Comparison of ENCODE assay signal across 1 cellular context in genomic region chr19:29092712-29093552, GRCh38.
TF ChIP-seq lines count a peak whose summit lies in the region.

No MANE protein-coding gene starts in this region.

TF ChIP-seq in K562, 482 proteins besides CTCF, POLR2A, EP300 and RAD21 (continued from another document and continues in another):
- no peak for TF ChIP-seq E2F8 (IDR thresholded peaks at IDR 0.05; ENCODE audit: low read depth, partially characterized antibody)
- TF ChIP-seq ZNF24 (IDR thresholded peaks at IDR 0.05) = no peak
- TF ChIP-seq KAT8 (IDR thresholded peaks at IDR 0.05; ENCODE audit: low read depth) = no peak
- peak; percentile 71 for TF ChIP-seq PKNOX1 (IDR thresholded peaks at IDR 0.05)
- TF ChIP-seq NR2C2 (CRISPR knock-in tag; IDR thresholded peaks at IDR 0.05) = no peak
- TF ChIP-seq NR2C2 (tag; IDR thresholded peaks at IDR 0.05) = peak; percentile 93
- no peak for TF ChIP-seq ATF1 (CRISPR knock-in tag; IDR thresholded peaks at IDR 0.05)
- peak; percentile 34; the same call in 1 of the 2 replicates for TF ChIP-seq ATF1 (tag; IDR thresholded peaks at IDR 0.05)
- TF ChIP-seq MTA3 (IDR thresholded peaks at IDR 0.05; ENCODE audit: borderline replicate concordance) = no peak
- TF ChIP-seq RBFOX2 (IDR thresholded peaks at IDR 0.05; ENCODE audit: low read depth, low read length) = peak; percentile 82
- no peak for TF ChIP-seq CC2D1A (IDR thresholded peaks at IDR 0.05)
- no peak for TF ChIP-seq ZNF449 (CRISPR knock-in tag; IDR thresholded peaks at IDR 0.05)
- TF ChIP-seq CREM (IDR thresholded peaks at IDR 0.05; ENCODE audit: low read depth) = peak; percentile 67
- no peak for TF ChIP-seq CREB3 (tag; conservative IDR thresholded peaks at IDR 0.05; ENCODE audit: low read depth)
- TF ChIP-seq HNRNPH1 (optimal IDR thresholded peaks at IDR 0.05; ENCODE audit: low read depth, low read length) = no peak
- no peak for TF ChIP-seq FOS (IDR thresholded peaks at IDR 0.05; ENCODE audit: extremely low read depth, insufficient read length)
- no peak for TF ChIP-seq CREB3L1 (IDR thresholded peaks at IDR 0.05; ENCODE audit: borderline replicate concordance, low read depth)
- 0 out of 2 replicates have a peak, but pooled peaks have one; percentile 22 for TF ChIP-seq THAP7 (CRISPR knock-in tag; IDR thresholded peaks at IDR 0.05)
- TF ChIP-seq RAD51 (IDR thresholded peaks at IDR 0.05; ENCODE audit: borderline replicate concordance, low read depth) = no peak
- TF ChIP-seq ZNF398 (CRISPR knock-in tag; IDR thresholded peaks at IDR 0.05) = no peak
- no peak for TF ChIP-seq RFX1 (IDR thresholded peaks at IDR 0.05)
- no peak for TF ChIP-seq HDAC2 (IDR thresholded peaks at IDR 0.05)
- TF ChIP-seq ZNF436 (CRISPR knock-in tag; IDR thresholded peaks at IDR 0.05) = no peak
- no peak for TF ChIP-seq TEAD1 (CRISPR knock-in tag; IDR thresholded peaks at IDR 0.05)
- TF ChIP-seq VEZF1 (CRISPR knock-in tag; IDR thresholded peaks at IDR 0.05) = peak; percentile 75
- TF ChIP-seq ZNF121 (CRISPR knock-in tag; conservative IDR thresholded peaks at IDR 0.05) = no peak
- no peak for TF ChIP-seq BRF2 (IDR thresholded peaks at IDR 0.05; ENCODE audit: borderline replicate concordance, insufficient read depth, insufficient read length)
- TF ChIP-seq EGR1 (conservative IDR thresholded peaks at IDR 0.05) = peak; percentile 85
- TF ChIP-seq RUNX1 (IDR thresholded peaks at IDR 0.05; ENCODE audit: low read depth) = no peak
- no peak for TF ChIP-seq ZKSCAN1 (IDR thresholded peaks at IDR 0.05; ENCODE audit: low read depth, low read length)
- peak; percentile 13; the same call in 1 of the 2 replicates for TF ChIP-seq L3MBTL2 (IDR thresholded peaks at IDR 0.05)
- no peak for TF ChIP-seq POLR3A (IDR thresholded peaks at IDR 0.05; ENCODE audit: borderline replicate concordance, extremely low read depth, insufficient read depth, insufficient read length)
- no peak for TF ChIP-seq TGIF2 (CRISPR knock-in tag; IDR thresholded peaks at IDR 0.05)
- no peak for TF ChIP-seq NFYB (IDR thresholded peaks at IDR 0.05; ENCODE audit: extremely low read depth, insufficient read length)
- 0 out of 3 replicates have a peak, but pooled peaks of 1 of the 2 experiments have one; percentile 12 for TF ChIP-seq CBX3 (IDR thresholded peaks at IDR 0.05; ENCODE audit: borderline replicate concordance in 1 of 2, low read length in 2 of 2)
- TF ChIP-seq NR2F6 (CRISPR knock-in tag; IDR thresholded peaks at IDR 0.05) = no peak
- no peak for TF ChIP-seq MXI1 (IDR thresholded peaks at IDR 0.05; ENCODE audit: low read depth, low read length)
- no peak for TF ChIP-seq ZNF197 (CRISPR knock-in tag; IDR thresholded peaks at IDR 0.05; ENCODE audit: low read depth)
- no peak for TF ChIP-seq CEBPB (tag; IDR thresholded peaks at IDR 0.05)
- no peak for TF ChIP-seq ZNF584 (CRISPR knock-in tag; IDR thresholded peaks at IDR 0.05; ENCODE audit: low read depth)
- no peak for TF ChIP-seq BRCA1 (IDR thresholded peaks at IDR 0.05)
- TF ChIP-seq BRCA1 (CRISPR knock-in tag; IDR thresholded peaks at IDR 0.05) = no peak
- TF ChIP-seq SMARCC2 (IDR thresholded peaks at IDR 0.05; ENCODE audit: low read depth) = no peak
- no peak for TF ChIP-seq ZFP1 (CRISPR knock-in tag; IDR thresholded peaks at IDR 0.05)
- no peak for TF ChIP-seq TAF1 (IDR thresholded peaks at IDR 0.05; ENCODE audit: control insufficient read depth, extremely low read depth, insufficient read depth, low read length, severe bottlenecking)
- TF ChIP-seq DLX4 (CRISPR knock-in tag; IDR thresholded peaks at IDR 0.05) = no peak
- TF ChIP-seq DDX20 (tag; IDR thresholded peaks at IDR 0.05; ENCODE audit: low read depth) = no peak
- TF ChIP-seq SAFB2 (IDR thresholded peaks at IDR 0.05; ENCODE audit: borderline replicate concordance, low read depth, low read length, severe bottlenecking) = no peak
- TF ChIP-seq GMEB1 (CRISPR knock-in tag; IDR thresholded peaks at IDR 0.05) = no peak
- TF ChIP-seq MAFG (tag; conservative IDR thresholded peaks at IDR 0.05) = no peak
- no peak for TF ChIP-seq SNRNP70 (optimal IDR thresholded peaks at IDR 0.05; ENCODE audit: low read depth, low read length)
- TF ChIP-seq ZFP36 (IDR thresholded peaks at IDR 0.05; ENCODE audit: low read depth, low read length, partially characterized antibody) = no peak
- TF ChIP-seq ATF2 (CRISPR knock-in tag; IDR thresholded peaks at IDR 0.05) = no peak
- TF ChIP-seq ZNF41 (CRISPR knock-in tag; conservative IDR thresholded peaks at IDR 0.05) = no peak
- TF ChIP-seq ZFX (CRISPR knock-in tag; IDR thresholded peaks at IDR 0.05) = peak; percentile 47
- TF ChIP-seq XRCC3 (IDR thresholded peaks at IDR 0.05) = no peak
- TF ChIP-seq RBBP5 (IDR thresholded peaks at IDR 0.05; ENCODE audit: borderline replicate concordance, insufficient read depth, low read length, poor library complexity, severe bottlenecking) = no peak
